ENCODE assay signal across 8 cellular contexts in the genomic region with DNA sequence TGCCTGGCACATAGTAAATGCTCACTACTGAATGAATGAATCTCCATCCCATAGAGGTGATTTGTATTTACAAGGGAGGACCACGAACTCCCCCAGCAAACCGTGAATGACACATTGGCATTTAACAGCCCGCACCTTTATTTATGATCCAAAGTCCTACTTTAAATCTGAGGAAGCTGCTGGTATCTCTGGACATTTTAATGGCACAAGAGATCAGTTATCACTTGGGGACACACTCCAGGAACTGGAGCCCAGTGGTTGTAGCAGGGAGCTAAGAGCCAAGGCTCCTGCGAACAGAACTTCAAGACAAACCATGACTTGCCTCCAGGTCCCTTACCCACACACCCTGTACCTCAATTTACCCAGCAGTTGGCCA. TPM values are rescaled to one million over a fixed set of nuclear protein-coding genes. Genes with fewer than 3 reads are reported as not detected.
DNase-seq lines count a peak whose midpoint lies in the region; ATAC-seq and TF ChIP-seq lines count a peak whose summit lies in the region.

No MANE protein-coding gene starts in this region.

- H3K27ac ChIP-seq in DND-41 (ENCODE audit: low read length) (no peak overlapping the region; the same call in 1 of the 2 replicates), Peyer's patch (peak overlapping the region in 3 of 4 donors; percentile 77 to 84 (median 80)), epithelial cell of prostate (peak overlapping the region; percentile 85), trophoblast cell (ENCODE audit: low read depth, low read length) (no peak overlapping the region)

- H2BK12ac ChIP-seq in trophoblast cell (ENCODE audit: low read length), result no peak overlapping the region

- ATAC-seq in DND-41 (ENCODE audit: insufficient read depth, low read depth) (no peak), HG03159 (IDR thresholded peaks at IDR 0.05; ENCODE audit: unreplicated experiment) (no peak), HG03108 (IDR thresholded peaks at IDR 0.05; ENCODE audit: unreplicated experiment) (no peak), HG03342 (IDR thresholded peaks at IDR 0.05; ENCODE audit: unreplicated experiment) (no peak), GM19455 (IDR thresholded peaks at IDR 0.05; ENCODE audit: unreplicated experiment) (no peak)

- H4K12ac ChIP-seq in trophoblast cell (ENCODE audit: low read depth, low read length), result no peak overlapping the region

- H3K79me1 ChIP-seq in trophoblast cell (ENCODE audit: low read length), result peaks cover 7% of the 10 kb centered on the region

- H3K4me1 ChIP-seq in DND-41 (ENCODE audit: insufficient read depth, low read length) (peaks cover 38% of the 10 kb centered on the region), Peyer's patch (peaks cover 0 to 19% (median 5%) of the 10 kb centered on the region in 4 donors), trophoblast cell (ENCODE audit: control insufficient read depth in 1 of 2, insufficient read depth in 2 of 2, low read length in 2 of 2) (peaks cover 4 to 5% of the 10 kb centered on the region in 2 experiments)

- H3K4me3 ChIP-seq in DND-41 (ENCODE audit: low read depth in 1 of 2, low read length in 2 of 2), result peak overlapping the region in 1 of 2 experiments; percentile 96; a peak in 3 of 4 replicates
- H3K4me3 ChIP-seq in Peyer's patch, result peak overlapping the region in 2 of 4 donors; percentile 95 to 96
- H3K4me3 ChIP-seq in trophoblast cell (ENCODE audit: low read depth, low read length), result no peak overlapping the region

- peak overlapping the region; percentile 99 for H3K4me2 ChIP-seq in DND-41 (ENCODE audit: insufficient read depth, low read length)
- peak overlapping the region; percentile 84 for H3K4me2 ChIP-seq in trophoblast cell (ENCODE audit: low read length)

- H3K36me3 ChIP-seq in DND-41 (ENCODE audit: insufficient read depth, low read length) (no peaks in the 10 kb centered on the region; the same call in 1 of the 2 replicates), Peyer's patch (no peaks in the 10 kb centered on the region), trophoblast cell (ENCODE audit: control insufficient read depth in 1 of 2, insufficient read depth in 2 of 2, low read length in 2 of 2) (no peaks in the 10 kb centered on the region)

- peak overlapping the region; percentile 11 for H3K18ac ChIP-seq in trophoblast cell (ENCODE audit: low read length)

- no peak overlapping the region for H3K4ac ChIP-seq in trophoblast cell (ENCODE audit: low read depth, low read length)

- DNase-seq in DND-41 (no peak), Peyer's patch (no peak), epithelial cell of prostate (ENCODE audit: low read depth, low spot score) (no peak), trophoblast cell (no peak)

- no CpG with 5 or more reads among the region's 4 CpGs for WGBS in trophoblast cell (ENCODE audit: extremely low coverage, insufficient coverage, insufficient read length)

- no peak overlapping the region for H2AK5ac ChIP-seq in trophoblast cell (ENCODE audit: low read length)

- H3K23ac ChIP-seq in trophoblast cell (ENCODE audit: low read length), result no peak overlapping the region

- H4K20me1 ChIP-seq in DND-41 (ENCODE audit: insufficient read depth, low read length), result peaks cover 3% of the 10 kb centered on the region; the same call in 1 of the 2 replicates

- H3K9me3 ChIP-seq in DND-41 (ENCODE audit: insufficient read depth, low read length, severe bottlenecking) (no peaks in the 10 kb centered on the region), Peyer's patch (no peaks in the 10 kb centered on the region), trophoblast cell (ENCODE audit: insufficient read depth, low read depth, low read length) (no peaks in the 10 kb centered on the region)

- TF ChIP-seq POLR2A in Peyer's patch (IDR thresholded peaks at IDR 0.05), result peak in 1 of 2 donors; percentile 43

- H2BK120ac ChIP-seq in trophoblast cell (ENCODE audit: insufficient read depth, low read length, poor library complexity), result no peak overlapping the region

- H3K79me2 ChIP-seq in DND-41 (ENCODE audit: insufficient read depth, low read length), result peaks cover 7% of the 10 kb centered on the region
- H3K79me2 ChIP-seq in trophoblast cell (ENCODE audit: control insufficient read depth, insufficient read depth, low read length, poor library complexity), result peaks cover 3% of the 10 kb centered on the region

- no peak overlapping the region for H2BK5ac ChIP-seq in trophoblast cell (ENCODE audit: low read depth, low read length, poor library complexity)

- no peak for TF ChIP-seq CTCF in DND-41 (IDR thresholded peaks at IDR 0.05; ENCODE audit: borderline replicate concordance, extremely low read depth, low read length, poor library complexity, severe bottlenecking)
- TF ChIP-seq CTCF in Peyer's patch (IDR thresholded peaks at IDR 0.05), result no peak

- H3K27me3 ChIP-seq in DND-41 (ENCODE audit: insufficient read depth, low read length, poor library complexity), result no peaks in the 10 kb centered on the region
- no peaks in the 10 kb centered on the region for H3K27me3 ChIP-seq in Peyer's patch
- H3K27me3 ChIP-seq in trophoblast cell (ENCODE audit: insufficient read depth, low read length), result no peaks in the 10 kb centered on the region

- H3K14ac ChIP-seq in trophoblast cell (ENCODE audit: low read length), result no peak overlapping the region

- peak overlapping the region; percentile 78 for H3K9ac ChIP-seq in DND-41 (ENCODE audit: low read depth, low read length)
- H3K9ac ChIP-seq in trophoblast cell (ENCODE audit: low read length), result no peak overlapping the region

- no peak overlapping the region for H4K91ac ChIP-seq in trophoblast cell (ENCODE audit: low read depth, low read length)

- H2AFZ ChIP-seq in DND-41 (ENCODE audit: low read depth, low read length) (0 out of 2 replicates have a peak overlapping the region, but pooled peaks have one; percentile 87), trophoblast cell (ENCODE audit: insufficient read depth, low read length, poor library complexity) (no peak overlapping the region)

- no peak overlapping the region for H4K8ac ChIP-seq in trophoblast cell (ENCODE audit: low read depth, low read length)

RNA-seq across cellular contexts. Expression of gene CTNNBIP1, which starts 1.2 kb away (rescaled TPM):
- total RNA-seq in Peyer's patch, result 10 to 100 TPM; 24.0 to 30.5 (median 28.5) TPM
- 25.8 and 28.5 TPM in 2 replicates for polyA plus RNA-seq in trophoblast cell (2013)

RNA-seq across cellular contexts. Expression of gene LZIC, which starts 34.4 kb away (rescaled TPM):
- 10 to 100 TPM; 20.2 to 38.8 (median 31.6) TPM for total RNA-seq in Peyer's patch
- 20.1 and 20.9 TPM in 2 replicates for polyA plus RNA-seq in trophoblast cell (2013)

RNA-seq across cellular contexts. Expression of gene NMNAT1, which starts 34.4 kb away (rescaled TPM):
- total RNA-seq in Peyer's patch, result 10 to 100 TPM in 3 of 4 donors, 1 to 10 TPM in 1; 5.8 to 27.9 (median 18.8) TPM
- 6.2 and 6.6 TPM in 2 replicates for polyA plus RNA-seq in trophoblast cell (2013)

Comparison
In these comparisons a context has a peak if more than half of its experiments do, and no peak if none do; other contexts are left out.
1. H3K27ac ChIP-seq: peak in Peyer's patch (3 of 4) and epithelial cell of prostate (single experiment); none in DND-41 (single experiment) and trophoblast cell (single experiment).